In the genomic region with DNA sequence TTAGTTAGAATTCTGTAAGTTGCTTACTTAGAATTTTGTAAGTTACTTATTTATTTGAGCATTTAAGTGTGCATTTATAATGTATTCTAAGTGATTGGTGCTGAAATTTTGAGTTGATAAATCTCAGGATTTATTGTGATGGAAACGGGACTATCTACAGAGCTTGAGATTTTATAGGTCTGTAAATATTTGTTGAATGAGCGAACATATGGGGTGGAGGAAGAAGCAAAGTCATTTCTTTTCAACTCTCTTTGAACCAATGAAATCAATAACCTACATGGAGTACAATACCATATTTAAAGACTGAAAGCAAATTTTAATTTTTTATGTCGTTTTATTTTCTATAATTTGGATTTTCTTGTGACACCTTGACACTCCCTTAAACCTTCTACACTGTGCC, we compare ENCODE assay signal across 28 cellular contexts.
"Had no signal": no experiment of that assay in that cellular context is flagged by ENCODE, and none has a peak within 500 bp of the region (broad histone marks: within the 10 kb centered on the region; RNA-seq: fewer than 3 reads in every experiment).

No MANE protein-coding gene starts in this region.

- DNase-seq: activated CD4-positive, alpha-beta memory T cell treated with anti-CD3 and anti-CD28 coated beads for 36 hours; activated CD4-positive, alpha-beta T cell treated with anti-CD3 and anti-CD28 coated beads for 36 hours; activated CD4-positive, alpha-beta T cell treated with anti-CD3 and anti-CD28 coated beads, Interleukin-2, amount 10 ng/mL, durations not matched to agents 24 days and 14 days; activated CD4-positive, CD25-positive, alpha-beta regulatory T cell; activated CD4-positive, CD25-positive, alpha-beta regulatory T cell treated with anti-CD3 and anti-CD28 coated beads, Interleukin-2, amount 50 U/mL, for 72 hours; activated CD8-positive, alpha-beta memory T cell treated with anti-CD3 and anti-CD28 coated beads, Interleukin-2, amount 10 ng/mL, durations not matched to agents 7 days and 5 days; activated CD8-positive, alpha-beta memory T cell treated with anti-CD3 and anti-CD28 coated beads, Interleukin-2, amount 50 U/mL, for 4 hours; activated CD8-positive, alpha-beta T cell treated with anti-CD3 and anti-CD28 coated beads, Interleukin-2, amount 10 ng/mL, durations not matched to agents 7 days and 5 days; activated gamma-delta T cell; activated naive CD4-positive, alpha-beta T cell; activated naive CD4-positive, alpha-beta T cell treated with anti-CD3 and anti-CD28 coated beads, Interleukin-2, amount 10 ng/mL, durations not matched to agents 7 days and 5 days; activated naive CD8-positive, alpha-beta T cell treated with anti-CD3 and anti-CD28 coated beads, Interleukin-2, amount 10 ng/mL, durations not matched to agents 7 days and 5 days; activated T-cell treated with anti-CD3 and anti-CD28 coated beads, Interleukin-2, amount 50 U/mL, for 1 hour; activated T-cell treated with anti-CD3 and anti-CD28 coated beads, Interleukin-2, amount 50 U/mL, for 72 hours; central memory CD4-positive, alpha-beta T cell; cerebellar nuclear complex; colonic mucosa; effector CD8-positive, alpha-beta T cell; esophagus squamous epithelium; foreskin melanocyte; heart right ventricle; T1000 had no signal

- H3K27me3 Mint-ChIP-seq: activated naive CD4-positive, alpha-beta T cell treated with anti-CD3 and anti-CD28 coated beads, Interleukin-2, amount 10 ng/mL, durations not matched to agents 7 days and 5 days had no signal

- H3K9me3 Mint-ChIP-seq: activated CD4-positive, alpha-beta memory T cell treated with anti-CD3 and anti-CD28 coated beads for 36 hours; activated CD4-positive, alpha-beta T cell treated with anti-CD3 and anti-CD28 coated beads, Interleukin-2, amount 10 ng/mL, durations not matched to agents 24 days and 14 days; activated naive CD4-positive, alpha-beta T cell treated with anti-CD3 and anti-CD28 coated beads, Interleukin-2, amount 10 ng/mL, durations not matched to agents 7 days and 5 days; activated naive CD4-positive, alpha-beta T cell treated with anti-CD3 and anti-CD28 coated beads, Interleukin-2, amount 50 U/mL, for 72 hours; activated naive CD8-positive, alpha-beta T cell treated with anti-CD3 and anti-CD28 coated beads, Interleukin-2, amount 10 ng/mL, durations not matched to agents 7 days and 5 days; activated T-cell treated with anti-CD3 and anti-CD28 coated beads, Interleukin-2, amount 50 U/mL, for 72 hours; brain; T-helper 2 cell treated with Interferon-gamma antibody and Interleukin-4, amounts not matched to agents 5 μg/mL and 100 μg/mL, for 36 hours had no signal

- H3K4me3 Mint-ChIP-seq: activated CD4-positive, alpha-beta memory T cell treated with anti-CD3 and anti-CD28 coated beads for 36 hours; activated CD4-positive, alpha-beta T cell treated with anti-CD3 and anti-CD28 coated beads for 36 hours; activated CD4-positive, alpha-beta T cell treated with anti-CD3 and anti-CD28 coated beads, Interleukin-2, amount 10 ng/mL, durations not matched to agents 24 days and 14 days; activated CD8-positive, alpha-beta memory T cell treated with anti-CD3 and anti-CD28 coated beads, Interleukin-2, amount 10 ng/mL, durations not matched to agents 7 days and 5 days; activated CD8-positive, alpha-beta T cell treated with anti-CD3 and anti-CD28 coated beads, Interleukin-2, amount 10 ng/mL, durations not matched to agents 7 days and 5 days; activated naive CD4-positive, alpha-beta T cell treated with anti-CD3 and anti-CD28 coated beads, Interleukin-2, amount 10 ng/mL, durations not matched to agents 7 days and 5 days; activated naive CD8-positive, alpha-beta T cell treated with anti-CD3 and anti-CD28 coated beads, Interleukin-2, amount 10 ng/mL, durations not matched to agents 7 days and 5 days; activated T-cell treated with anti-CD3 and anti-CD28 coated beads, Interleukin-2, amount 50 U/mL, for 72 hours; brain; T-helper 2 cell treated with Interferon-gamma antibody and Interleukin-4, amounts not matched to agents 5 μg/mL and 100 μg/mL, for 36 hours had no signal

- H3K4me1 Mint-ChIP-seq: activated CD4-positive, alpha-beta T cell treated with anti-CD3 and anti-CD28 coated beads for 36 hours; activated CD4-positive, alpha-beta T cell treated with anti-CD3 and anti-CD28 coated beads, Interleukin-2, amount 10 ng/mL, durations not matched to agents 24 days and 14 days; activated CD8-positive, alpha-beta memory T cell treated with anti-CD3 and anti-CD28 coated beads, Interleukin-2, amount 10 ng/mL, durations not matched to agents 7 days and 5 days; activated naive CD4-positive, alpha-beta T cell treated with anti-CD3 and anti-CD28 coated beads, Interleukin-2, amount 10 ng/mL, durations not matched to agents 7 days and 5 days; activated naive CD8-positive, alpha-beta T cell treated with anti-CD3 and anti-CD28 coated beads, Interleukin-2, amount 10 ng/mL, durations not matched to agents 7 days and 5 days; brain had no signal

- FAIRE-seq: endometrium, endothelial cell of umbilical vein had no signal

- H3K36me3 Mint-ChIP-seq: activated CD4-positive, alpha-beta memory T cell treated with anti-CD3 and anti-CD28 coated beads for 36 hours; activated CD8-positive, alpha-beta memory T cell treated with anti-CD3 and anti-CD28 coated beads, Interleukin-2, amount 10 ng/mL, durations not matched to agents 7 days and 5 days; activated naive CD4-positive, alpha-beta T cell treated with anti-CD3 and anti-CD28 coated beads, Interleukin-2, amount 10 ng/mL, durations not matched to agents 7 days and 5 days; activated naive CD4-positive, alpha-beta T cell treated with anti-CD3 and anti-CD28 coated beads, Interleukin-2, amount 50 U/mL, for 72 hours; activated naive CD8-positive, alpha-beta T cell treated with anti-CD3 and anti-CD28 coated beads, Interleukin-2, amount 10 ng/mL, durations not matched to agents 7 days and 5 days; brain had no signal

- ATAC-seq: activated CD4-positive, alpha-beta T cell treated with anti-CD3 and anti-CD28 coated beads for 36 hours; activated CD8-positive, alpha-beta memory T cell treated with anti-CD3 and anti-CD28 coated beads, Interleukin-2, amount 10 ng/mL, durations not matched to agents 7 days and 5 days; activated CD8-positive, alpha-beta T cell treated with anti-CD3 and anti-CD28 coated beads, Interleukin-2, amount 10 ng/mL, durations not matched to agents 7 days and 5 days; activated naive CD4-positive, alpha-beta T cell treated with anti-CD3 and anti-CD28 coated beads, Interleukin-2, amount 50 U/mL, for 72 hours; activated T-cell treated with anti-CD3 and anti-CD28 coated beads, Interleukin-2, amount 50 U/mL, for 72 hours; gastroesophageal sphincter; heart right ventricle had no signal
